In genomic region chr3:14125193-14126016, GRCh38 we compare ENCODE assay signal across 1 cellular context.
TF ChIP-seq lines count a peak whose summit lies in the region.

No MANE protein-coding gene starts in this region.

TF ChIP-seq in GM23338, 12 proteins besides CTCF, POLR2A, EP300 and RAD21 (continued from another document):
- no peak for TF ChIP-seq ZNF462 (CRISPR knock-in tag; IDR thresholded peaks at IDR 0.05)
